ENCODE assay signal across 18 cellular contexts in the genomic region with DNA sequence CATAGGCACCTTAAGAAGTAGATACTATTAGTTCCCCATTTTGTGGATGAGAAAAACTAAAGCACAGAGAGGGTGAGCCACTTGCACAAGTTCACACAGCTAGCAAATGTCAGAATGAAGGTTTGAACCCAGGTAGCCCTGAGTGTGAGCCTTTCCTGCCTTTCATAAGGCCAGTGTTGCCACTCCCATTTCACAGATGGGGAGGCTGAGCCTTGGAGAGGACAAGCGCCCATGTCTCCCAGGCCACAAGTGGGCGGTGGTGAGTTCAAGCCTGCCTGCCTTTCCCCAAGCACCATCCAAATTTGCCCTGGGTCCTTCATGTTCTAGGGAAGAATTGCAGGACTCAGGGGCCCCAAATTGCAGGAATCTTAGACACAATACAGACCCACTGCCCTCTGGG. TPM values are rescaled to one million over a fixed set of nuclear protein-coding genes. Genes with fewer than 3 reads are reported as not detected.
A peak's percentile ranks its signal among the peaks of the same experiment; 100 is the strongest.
DNase-seq lines count a peak whose midpoint lies in the region; ATAC-seq and TF ChIP-seq lines count a peak whose summit lies in the region.
"Had no signal": no experiment of that assay in that cellular context is flagged by ENCODE, and none has a peak within 500 bp of the region (broad histone marks: within the 10 kb centered on the region; RNA-seq: fewer than 3 reads in every experiment).

No MANE protein-coding gene starts in this region.

- H3K4me1 ChIP-seq in DOHH2 (ENCODE audit: control insufficient read depth, low read length) (no peaks in the 10 kb centered on the region), Panc1 (ENCODE audit: control insufficient read depth, insufficient read depth, low read length) (no peaks in the 10 kb centered on the region), esophagus muscularis mucosa (no peaks in the 10 kb centered on the region)

- no peaks in the 10 kb centered on the region for H3K79me2 ChIP-seq in DOHH2 (ENCODE audit: control insufficient read depth, low read length)
- H3K79me2 ChIP-seq: hepatocyte had no signal

- no peak for TF ChIP-seq EP300 in esophagus muscularis mucosa (IDR thresholded peaks at IDR 0.05)

- H3K9me3 ChIP-seq in DOHH2 (ENCODE audit: control insufficient read depth, insufficient read depth, low read length) (no peaks in the 10 kb centered on the region), Panc1 (ENCODE audit: control insufficient read depth, insufficient read depth, low read depth, low read length) (no peaks in the 10 kb centered on the region), esophagus muscularis mucosa (no peaks in the 10 kb centered on the region)
- H3K9me3 ChIP-seq: mucosa of descending colon had no signal

- H3K27me3 ChIP-seq in DOHH2 (ENCODE audit: control insufficient read depth, low read length) (no peaks in the 10 kb centered on the region), Panc1 (ENCODE audit: control insufficient read depth, insufficient read depth, low read length) (no peaks in the 10 kb centered on the region), esophagus muscularis mucosa (peaks cover 0 to 27% (median 0%) of the 10 kb centered on the region in 4 donors)

- no peaks in the 10 kb centered on the region for H3K36me3 ChIP-seq in DOHH2 (ENCODE audit: control insufficient read depth, low read length)
- no peaks in the 10 kb centered on the region for H3K36me3 ChIP-seq in Panc1 (ENCODE audit: control insufficient read depth, insufficient read depth, low read length)
- H3K36me3 ChIP-seq in esophagus muscularis mucosa, result no peaks in the 10 kb centered on the region

- no peaks in the 10 kb centered on the region for H3F3A ChIP-seq in DOHH2 (ENCODE audit: control insufficient read depth, insufficient read depth)

- no peak overlapping the region for H3K4me2 ChIP-seq in DOHH2 (ENCODE audit: low read length)
- H3K4me2 ChIP-seq: hepatocyte had no signal

- CTCF ChIA-PET in Panc1 (lab: Charles Lee), result no interaction called here

- peak; percentile 15 for TF ChIP-seq CTCF in DOHH2 (IDR thresholded peaks at IDR 0.05; ENCODE audit: low read depth, low read length, poor library complexity, severe bottlenecking)
- TF ChIP-seq CTCF in GM13977 (IDR thresholded peaks at IDR 0.05; ENCODE audit: extremely low read depth, insufficient read depth, missing control alignments), result peak; percentile 43
- peak; percentile 58; the same call in 1 of the 2 replicates for TF ChIP-seq CTCF in Panc1 (IDR thresholded peaks at IDR 0.05)
- TF ChIP-seq CTCF in fibroblast of pulmonary artery (IDR thresholded peaks at IDR 0.05; ENCODE audit: low read length, missing control alignments), result peak; percentile 27
- no peak for TF ChIP-seq CTCF in esophagus muscularis mucosa (IDR thresholded peaks at IDR 0.05)

- in situ Hi-C loops in GM13977 (cut with MboI; ENCODE audit: low pct_unique_long_range_greater_than_20kb, low sequenced_read_pairs, unreplicated experiment) (no loop called here), Panc1 (cut with HindIII; ENCODE audit: low pct_unique_long_range_greater_than_20kb, low sequenced_read_pairs) (no loop called here)

- WGBS in esophagus muscularis mucosa, result 77% methylated on average over 2 of the region's 2 CpGs

- no peaks in the 10 kb centered on the region for H4K20me1 ChIP-seq in DOHH2 (ENCODE audit: control insufficient read depth, insufficient read depth, low read depth, low read length)

- intact Hi-C loops in Panc1 (cut with micrococcal nuclease; ENCODE audit: unreplicated experiment) (no loop called here), esophagus muscularis mucosa (cut with DNase I) (no loop called here)

- no peak for TF ChIP-seq POLR2A in esophagus muscularis mucosa (IDR thresholded peaks at IDR 0.05; ENCODE audit: low read depth)

- ATAC-seq in Panc1 (peak; percentile 60; the same call in 1 of the 2 replicates), GM18511 (IDR thresholded peaks at IDR 0.05; ENCODE audit: unreplicated experiment) (no peak)
- ATAC-seq: activated T-helper 17 cell treated with anti-CD3 and anti-CD28 coated beads, Interleukin-2, amount 50 U/mL, for 72 hours; mucosa of descending colon had no signal

- H3K9me2 ChIP-seq in DOHH2 (replicated peaks; ENCODE audit: control insufficient read depth, low read length), result no peaks in the 10 kb centered on the region

- H3K27ac ChIP-seq in DOHH2 (ENCODE audit: low read depth, low read length) (no peak overlapping the region), Panc1 (ENCODE audit: low read length) (no peak overlapping the region), esophagus muscularis mucosa (replicated peaks in 1 of 4) (no peak overlapping the region)
- H3K27ac ChIP-seq: C4-2B, GM23248, hepatocyte, SK-N-MC had no signal

- H3K4me3 ChIP-seq in DOHH2 (ENCODE audit: low read length) (no peak overlapping the region), Panc1 (ENCODE audit: low read depth in 2 of 2, low read length in 2 of 2) (no peak overlapping the region), fibroblast of pulmonary artery (replicated peaks; ENCODE audit: low read depth, low read length) (no peak overlapping the region), esophagus muscularis mucosa (no peak overlapping the region)
- H3K4me3 ChIP-seq: GM23248, hepatocyte, mucosa of descending colon, SK-N-MC had no signal

- POLR2A ChIA-PET in Panc1 (lab: Charles Lee), result no interaction called here

- DNase-seq in GM13977 (ENCODE audit: low spot score) (no peak), Panc1 (ENCODE audit: low read depth, low spot score) (no peak), fibroblast of pulmonary artery (ENCODE audit: low read depth) (no peak), esophagus muscularis mucosa (ENCODE audit: extremely low spot score) (no peak)
- DNase-seq in activated naive CD4-positive, alpha-beta T cell (lab: John Stamatoyannopoulos, UW), result no peak
- DNase-seq: amygdala; GM23248; mucosa of descending colon; NCI-H2227 treated with DMSO at 0.1 percent for 48 hours; occipital lobe; stimulated activated naive CD4-positive, alpha-beta T cell had no signal

- BruUV-seq in Panc1 (replicated peaks; lab: Mats Ljungman, UMichigan), result no TSS peak

RNA-seq across cellular contexts. Expression of a gene that starts 50.6 kb away (rescaled TPM):
- 0.36 TPM for total RNA-seq in Panc1 (2021; ENCODE audit: unreplicated experiment)
- not detected for polyA plus RNA-seq in Panc1 (2012; ENCODE audit: insufficient read length)
- not detected for total RNA-seq in esophagus muscularis mucosa
- total RNA-seq: activated T-helper 17 cell treated with anti-CD3 and anti-CD28 coated beads, Interleukin-2, amount 50 U/mL, for 72 hours; epithelial cell of proximal tubule; GM23248; hepatocyte; mucosa of descending colon had no signal
- polyA plus RNA-seq: GM23248, hepatocyte had no signal

Comparison
In these comparisons a context has a peak if more than half of its experiments do, and no peak if none do; other contexts are left out.
1. CTCF ChIP-seq: peak in DOHH2 (single experiment), GM13977 (single experiment), Panc1 (single experiment) and fibroblast of pulmonary artery (single experiment); none in esophagus muscularis mucosa (0 of 3).